ENCODE assay signal across 8 cellular contexts in genomic region chr22:45096256-45096907, GRCh38.
DNase-seq lines count a peak whose midpoint lies in the region; ATAC-seq and TF ChIP-seq lines count a peak whose summit lies in the region.

No MANE protein-coding gene starts in this region.

- peaks cover 35% of the 10 kb centered on the region for H3K27me3 Mint-ChIP-seq in activated naive CD8-positive, alpha-beta T cell treated with anti-CD3 and anti-CD28 coated beads for 36 hours

- H3K9me3 ChIP-seq in DND-41 (ENCODE audit: insufficient read depth, low read length, severe bottlenecking) (no peaks in the 10 kb centered on the region), RWPE2 (ENCODE audit: severe bottlenecking) (no peaks in the 10 kb centered on the region), left ventricle myocardium inferior (replicated peaks) (peaks cover 13% of the 10 kb centered on the region)

- no peak overlapping the region for H3K4me3 Mint-ChIP-seq in activated naive CD8-positive, alpha-beta T cell treated with anti-CD3 and anti-CD28 coated beads for 36 hours

- H3K27ac ChIP-seq in DND-41 (ENCODE audit: low read length) (no peak overlapping the region), RWPE2 (ENCODE audit: poor library complexity, severe bottlenecking) (no peak overlapping the region), left ventricle myocardium inferior (replicated peaks) (no peak overlapping the region)

- H3K27ac Mint-ChIP-seq in activated naive CD8-positive, alpha-beta T cell treated with anti-CD3 and anti-CD28 coated beads for 36 hours, result no peak overlapping the region

- H3K36me3 Mint-ChIP-seq in activated naive CD8-positive, alpha-beta T cell treated with anti-CD3 and anti-CD28 coated beads for 36 hours, result no peaks in the 10 kb centered on the region

- H4K20me1 ChIP-seq in DND-41 (ENCODE audit: insufficient read depth, low read length), result no peaks in the 10 kb centered on the region

- TF ChIP-seq CTCF in DND-41 (IDR thresholded peaks at IDR 0.05; ENCODE audit: borderline replicate concordance, extremely low read depth, low read length, poor library complexity, severe bottlenecking) (peak; percentile 93), RWPE2 (IDR thresholded peaks at IDR 0.05; ENCODE audit: poor library complexity, severe bottlenecking) (peak; percentile 90), left ventricle myocardium inferior (IDR thresholded peaks at IDR 0.05; ENCODE audit: borderline replicate concordance) (peak; percentile 82), retinal pigment epithelial cell (conservative IDR thresholded peaks at IDR 0.05; ENCODE audit: low read depth, low read length) (peak; percentile 97)

- no peak overlapping the region for H2AFZ ChIP-seq in DND-41 (ENCODE audit: low read depth, low read length)

- no peaks in the 10 kb centered on the region for H3K4me1 ChIP-seq in DND-41 (ENCODE audit: insufficient read depth, low read length)
- no peaks in the 10 kb centered on the region for H3K4me1 ChIP-seq in RWPE2 (ENCODE audit: insufficient read depth, poor library complexity, severe bottlenecking)
- H3K4me1 ChIP-seq in left ventricle myocardium inferior, result no peaks in the 10 kb centered on the region

- no peak overlapping the region for H3K9ac ChIP-seq in DND-41 (ENCODE audit: low read depth, low read length)

- no peak overlapping the region for H3K4me3 ChIP-seq in DND-41 (ENCODE audit: low read depth in 1 of 2, low read length in 2 of 2)
- no peak overlapping the region for H3K4me3 ChIP-seq in RWPE2 (ENCODE audit: severe bottlenecking)
- H3K4me3 ChIP-seq in left ventricle myocardium inferior, result no peak overlapping the region
- H3K4me3 ChIP-seq in retinal pigment epithelial cell (ENCODE audit: low read length), result no peak overlapping the region

- no peaks in the 10 kb centered on the region for H3K36me3 ChIP-seq in DND-41 (ENCODE audit: insufficient read depth, low read length)
- no peaks in the 10 kb centered on the region for H3K36me3 ChIP-seq in RWPE2 (ENCODE audit: low read depth)
- H3K36me3 ChIP-seq in left ventricle myocardium inferior, result no peaks in the 10 kb centered on the region

- H3K9me3 Mint-ChIP-seq in activated naive CD8-positive, alpha-beta T cell treated with anti-CD3 and anti-CD28 coated beads for 36 hours, result no peaks in the 10 kb centered on the region

- peak; percentile 70 for DNase-seq in DND-41
- peak; percentile 16 for DNase-seq in KG1 (lab: John Stamatoyannopoulos, UW)
- no peak for DNase-seq in RWPE2 (ENCODE audit: low spot score)
- peak; percentile 27 for DNase-seq in activated naive CD8-positive, alpha-beta T cell treated with anti-CD3 and anti-CD28 coated beads for 36 hours
- DNase-seq in left ventricle myocardium inferior, result no peak
- DNase-seq in retinal pigment epithelial cell (ENCODE audit: low read depth), result no peak

- no peak overlapping the region for H3K4me2 ChIP-seq in DND-41 (ENCODE audit: insufficient read depth, low read length)

- H3K79me2 ChIP-seq in DND-41 (ENCODE audit: insufficient read depth, low read length), result no peaks in the 10 kb centered on the region

- ATAC-seq in DND-41 (ENCODE audit: insufficient read depth, low read depth) (peak; percentile 87), RWPE2 (ENCODE audit: low read depth) (peak; percentile 61; the same call in 2 of the 3 replicates), GM19463 (IDR thresholded peaks at IDR 0.05; ENCODE audit: unreplicated experiment) (no peak), GM18517 (IDR thresholded peaks at IDR 0.05; ENCODE audit: unreplicated experiment) (no peak)

- H3K4me1 Mint-ChIP-seq in activated naive CD8-positive, alpha-beta T cell treated with anti-CD3 and anti-CD28 coated beads for 36 hours, result no peaks in the 10 kb centered on the region

- intact Hi-C loops in left ventricle myocardium inferior (cut with micrococcal nuclease), result no loop called here

- H3K27me3 ChIP-seq in DND-41 (ENCODE audit: insufficient read depth, low read length, poor library complexity) (no peaks in the 10 kb centered on the region), RWPE2 (ENCODE audit: insufficient read depth, poor library complexity, severe bottlenecking) (no peaks in the 10 kb centered on the region), left ventricle myocardium inferior (ENCODE audit: low read depth) (peaks cover 97% of the 10 kb centered on the region)

Comparison
In these comparisons a context has a peak if more than half of its experiments do, and no peak if none do; other contexts are left out.
1. ATAC-seq: peak in DND-41 (single experiment) and RWPE2 (single experiment); none in GM19463 (single experiment) and GM18517 (single experiment).
2. DNase-seq: peak in DND-41 (single experiment), KG1 (single experiment) and activated naive CD8-positive, alpha-beta T cell treated with anti-CD3 and anti-CD28 coated beads for 36 hours (single experiment); none in RWPE2 (single experiment), left ventricle myocardium inferior (single experiment) and retinal pigment epithelial cell (single experiment).
3. Peak in every context shown above with its lines, with median percentiles within 50 percentile points of each other: CTCF ChIP-seq.